In genomic region chr17:82661717-82662683, GRCh38 we compare ENCODE assay signal across 21 cellular contexts. TPM values are rescaled to one million over a fixed set of nuclear protein-coding genes. Genes with fewer than 3 reads are reported as not detected.
DNase-seq lines count a peak whose midpoint lies in the region; ATAC-seq, FAIRE-seq and TF ChIP-seq lines count a peak whose summit lies in the region.
"Had no signal": no experiment of that assay in that cellular context is flagged by ENCODE, and none has a peak within 500 bp of the region (broad histone marks: within the 10 kb centered on the region; RNA-seq: fewer than 3 reads in every experiment).

No MANE protein-coding gene starts in this region.

- H4K20me1 ChIP-seq in HepG2 (ENCODE audit: insufficient read depth, low read length): no peaks in the 10 kb centered on the region

- TF ChIP-seq RAD21 in HepG2 (CRISPR knock-in tag; IDR thresholded peaks at IDR 0.05): no peak

- POLR2A ChIA-PET in Panc1 (lab: Charles Lee) (no interaction called here), HepG2 (lab: Yijun Ruan, JAX) (no interaction called here)

- no peak overlapping the region for H3K9ac ChIP-seq in HepG2 (ENCODE audit: insufficient read depth, low read depth, low read length)

- DNase-seq in G401 (ENCODE audit: low spot score) (peak; percentile 40), Panc1 (ENCODE audit: low read depth, low spot score) (no peak), HepG2 (ENCODE audit: low spot score) (no peak), sciatic nerve (ENCODE audit: low spot score) (no peak), SW480 (ENCODE audit: low spot score) (no peak)
- no peak for DNase-seq in activated T-cell treated with anti-CD3 and anti-CD28 coated beads, Interleukin-2, amount 50 U/mL, for 48 hours
- DNase-seq: BE2C; CD4-positive, alpha-beta T cell; COR-L47; DMS79; KBM-7; NCI-H1092 treated with DMSO at 0.1 percent for 48 hours; NCI-H146; NCI-H2029; NCI-H2227 treated with DMSO at 0.1 percent for 48 hours; NCI-H510A; NCI-H82 had no signal

- H3K79me2 ChIP-seq in HepG2 (ENCODE audit: insufficient read depth, low read length): no peaks in the 10 kb centered on the region

- TF ChIP-seq POLR2A in HepG2 (IDR thresholded peaks at IDR 0.05; ENCODE audit: insufficient read depth in 1 of 2, low read depth in 2 of 2, low read length in 2 of 2): no peak

- CTCF ChIA-PET in Panc1 (lab: Charles Lee): no interaction called here
- CTCF ChIA-PET in HepG2 (lab: Yijun Ruan, JAX; ENCODE audit: low intra/inter-chr PET ratio, low total read pairs): no interaction called here

- H3K9me3 Mint-ChIP-seq in activated T-helper 17 cell treated with anti-CD3 and anti-CD28 coated beads, Interleukin-2, amount 50 U/mL, for 72 hours: no peaks in the 10 kb centered on the region
- H3K9me3 Mint-ChIP-seq: CD4-positive, alpha-beta T cell had no signal

- H3K4me3 ChIP-seq in Panc1 (ENCODE audit: low read depth in 2 of 2, low read length in 2 of 2): no peak overlapping the region
- no peak overlapping the region for H3K4me3 ChIP-seq in HepG2 (replicated peaks in 1 of 3; ENCODE audit: insufficient read depth in 1 of 3, low read depth in 2 of 3, low read length in 3 of 3)
- H3K4me3 ChIP-seq: HAP-1 had no signal

- H3K27ac ChIP-seq in Panc1 (ENCODE audit: low read length) (no peak overlapping the region), HepG2 (ENCODE audit: extremely low read length, insufficient read depth, low read length) (no peak overlapping the region)
- H3K27ac ChIP-seq: HL-60 had no signal

- no peaks in the 10 kb centered on the region for H3K27me3 ChIP-seq in Panc1 (ENCODE audit: control insufficient read depth, insufficient read depth, low read length)
- H3K27me3 ChIP-seq in HepG2 (ENCODE audit: control insufficient read depth in 1 of 2, insufficient read depth in 2 of 2, low read length in 2 of 2): no peaks in the 10 kb centered on the region
- H3K27me3 ChIP-seq: BE2C had no signal

- H3K27ac Mint-ChIP-seq in activated T-helper 17 cell treated with anti-CD3 and anti-CD28 coated beads, Interleukin-2, amount 50 U/mL, for 72 hours: no peak overlapping the region
- H3K27ac Mint-ChIP-seq: CD4-positive, alpha-beta T cell had no signal

- BruUV-seq in Panc1 (replicated peaks; lab: Mats Ljungman, UMichigan) (no TSS peak), HepG2 (replicated peaks; lab: Mats Ljungman, UMichigan) (no TSS peak)

- no peaks in the 10 kb centered on the region for H3K36me3 Mint-ChIP-seq in activated T-helper 17 cell treated with anti-CD3 and anti-CD28 coated beads, Interleukin-2, amount 50 U/mL, for 72 hours (ENCODE audit: low read depth)

- H3K4me1 ChIP-seq in Panc1 (ENCODE audit: control insufficient read depth, insufficient read depth, low read length) (no peaks in the 10 kb centered on the region), HepG2 (ENCODE audit: insufficient read depth, low read length) (no peaks in the 10 kb centered on the region)
- H3K4me1 ChIP-seq: HAP-1 had no signal

- no peak for TF ChIP-seq CTCF in Panc1 (IDR thresholded peaks at IDR 0.05)
- TF ChIP-seq CTCF in HepG2 (CRISPR knock-in tag; IDR thresholded peaks at IDR 0.05): no peak

- no peaks in the 10 kb centered on the region for H3K36me3 ChIP-seq in Panc1 (ENCODE audit: control insufficient read depth, insufficient read depth, low read length)
- H3K36me3 ChIP-seq in HepG2 (replicated peaks in 1 of 2; ENCODE audit: control insufficient read depth in 1 of 2, insufficient read depth in 2 of 2, low read length in 2 of 2): no peaks in the 10 kb centered on the region
- H3K36me3 ChIP-seq: BE2C, HAP-1 had no signal

- no peaks in the 10 kb centered on the region for H3K27me3 Mint-ChIP-seq in activated T-helper 17 cell treated with anti-CD3 and anti-CD28 coated beads, Interleukin-2, amount 50 U/mL, for 72 hours
- H3K27me3 Mint-ChIP-seq: CD4-positive, alpha-beta T cell had no signal

- H3K4me3 Mint-ChIP-seq in activated T-helper 17 cell treated with anti-CD3 and anti-CD28 coated beads, Interleukin-2, amount 50 U/mL, for 72 hours: no peak overlapping the region
- H3K4me3 Mint-ChIP-seq: CD4-positive, alpha-beta T cell had no signal

- H3K4me1 Mint-ChIP-seq in activated T-helper 17 cell treated with anti-CD3 and anti-CD28 coated beads, Interleukin-2, amount 50 U/mL, for 72 hours: no peaks in the 10 kb centered on the region

- in situ Hi-C loops in G401 (cut with HindIII; ENCODE audit: low sequenced_read_pairs): loop anchor here (10.0 kb wide), 1 partner anchor 103 kb away; no protein-coding TSS in a partner anchor
- in situ Hi-C loops in Panc1 (cut with HindIII; ENCODE audit: low pct_unique_long_range_greater_than_20kb, low sequenced_read_pairs): no loop called here
- in situ Hi-C loops in HepG2 (cut with HindIII; ENCODE audit: extremely low pct_ligation_motif_present, low pct_unique_long_range_greater_than_20kb): no loop called here

- intact Hi-C loops in Panc1 (cut with micrococcal nuclease; ENCODE audit: unreplicated experiment): no loop called here
- intact Hi-C loops in HepG2 (cut with micrococcal nuclease; ENCODE audit: unreplicated experiment): no loop called here
- intact Hi-C loops in sciatic nerve (cut with DNase I): loop anchor here (5.0 kb wide), 1 partner anchor 105 kb away; no protein-coding TSS in a partner anchor

- ATAC-seq in Panc1 (peak; percentile 14; the same call in 1 of the 2 replicates), HepG2 (no peak), sciatic nerve (peak; percentile 9)
- no peak for ATAC-seq in activated T-helper 17 cell treated with anti-CD3 and anti-CD28 coated beads, Interleukin-2, amount 50 U/mL, for 72 hours (replicated peaks)

- FAIRE-seq in HepG2 (lab: Jason Lieb, UNC): no peak
- FAIRE-seq: RCC 7860 had no signal

- no peak overlapping the region for H2AFZ ChIP-seq in HepG2 (ENCODE audit: low read length)

- WGBS in HepG2 (ENCODE audit: low lambda C conversion rate): 83% methylated on average over 31 of the region's 31 CpGs

- no peaks in the 10 kb centered on the region for H3K9me3 ChIP-seq in Panc1 (ENCODE audit: control insufficient read depth, insufficient read depth, low read depth, low read length)
- H3K9me3 ChIP-seq in HepG2 (ENCODE audit: low read length): no peaks in the 10 kb centered on the region
- H3K9me3 ChIP-seq: BE2C, HAP-1 had no signal

- TF ChIP-seq EP300 in HepG2 (IDR thresholded peaks at IDR 0.05; ENCODE audit: low read depth in 2 of 2, low read length in 2 of 2) (no peak), HepG2 (CRISPR knock-in tag; IDR thresholded peaks at IDR 0.05; ENCODE audit: borderline replicate concordance) (no peak)

- no peak overlapping the region for H3K4me2 ChIP-seq in HepG2 (ENCODE audit: low read depth, low read length)

RNA-seq across cellular contexts. Expression of gene WDR45B, which starts 13.8 kb away (rescaled TPM):
- 109 and 117 TPM in 2 replicates for total RNA-seq in G401 (2014; rRNA removed; shearing (Covaris generic))
- total RNA-seq in Panc1 (2021; ENCODE audit: unreplicated experiment) (132 TPM), HepG2 (2016; rRNA removed; fragmentation: Illumina TruSeq; extraction: Trizol) (86.2 and 88.8 TPM in 2 replicates), sciatic nerve (67.1 TPM)
- polyA plus RNA-seq in Panc1 (2012; ENCODE audit: insufficient read length): 134 TPM
- total RNA-seq in HepG2 (2016; cell fraction: cytosol; rRNA removed; fragmentation: Illumina TruSeq; extraction: Trizol; ENCODE audit: low read depth): 59.9 and 62.3 TPM in 2 replicates
- 80.2 and 87.6 TPM in 2 replicates for total RNA-seq in HepG2 (2016; cell fraction: insoluble cytoplasmic fraction; rRNA removed; fragmentation: Illumina TruSeq; extraction: Trizol)
- 148 and 149 TPM in 2 replicates for total RNA-seq in HepG2 (2016; cell fraction: membrane; rRNA removed; fragmentation: Illumina TruSeq; extraction: Trizol)
- 45.2 and 55.4 TPM in 2 replicates for total RNA-seq in HepG2 (2016; cell fraction: nucleus; rRNA removed; fragmentation: Illumina TruSeq; extraction: Trizol)
- 153 and 155 TPM in 2 replicates for polyA plus RNA-seq in HepG2 (2011; rRNA removed)
- 121 and 131 TPM in 2 replicates for polyA plus RNA-seq in HepG2 (2011; cell fraction: cytosol; rRNA removed)
- polyA plus RNA-seq in HepG2 (2011; cell fraction: nucleus; rRNA removed): 186 and 214 TPM in 2 replicates
- polyA plus RNA-seq in HepG2 (2012): 124 and 164 TPM in 2 replicates
- polyA plus RNA-seq in HepG2 (2016; cell fraction: cytosol; fragmentation: Illumina TruSeq; extraction: Trizol; ENCODE audit: low read depth): 65.9 and 70.7 TPM in 2 replicates
- 89.4 and 101 TPM in 2 replicates for polyA plus RNA-seq in HepG2 (2016; cell fraction: insoluble cytoplasmic fraction; fragmentation: Illumina TruSeq; extraction: Trizol; ENCODE audit: low read depth)
- polyA plus RNA-seq in HepG2 (2016; cell fraction: membrane; fragmentation: Illumina TruSeq; extraction: Trizol; ENCODE audit: low read depth): 129 and 138 TPM in 2 replicates
- polyA plus RNA-seq in HepG2 (2016; cell fraction: nucleus; fragmentation: Illumina TruSeq; extraction: Trizol; ENCODE audit: insufficient read depth, low read depth): 81.4 and 81.5 TPM in 2 replicates
- polyA minus RNA-seq in HepG2 (2011; rRNA and poly(A)+ RNA removed; ENCODE audit: low replicate concordance): 68.7 and 113 TPM in 2 replicates
- polyA minus RNA-seq in HepG2 (2011; cell fraction: cytosol; rRNA and poly(A)+ RNA removed): 60.7 and 64.4 TPM in 2 replicates
- polyA minus RNA-seq in HepG2 (2011; cell fraction: nucleus; rRNA and poly(A)+ RNA removed): 61.5 and 68.1 TPM in 2 replicates
- total RNA-seq in activated T-helper 17 cell treated with anti-CD3 and anti-CD28 coated beads, Interleukin-2, amount 50 U/mL, for 72 hours: 100 to 1,000 TPM in 1 of 2 donors, 10 to 100 TPM in 1; 66.0 to 204 TPM

RNA-seq across cellular contexts. Expression of gene RAB40B, which starts 36.5 kb away (rescaled TPM):
- total RNA-seq in G401 (2014; rRNA removed; shearing (Covaris generic)): 28.7 and 37.8 TPM in 2 replicates
- total RNA-seq in Panc1 (2021; ENCODE audit: unreplicated experiment): 7.1 TPM
- 14.9 TPM for polyA plus RNA-seq in Panc1 (2012; ENCODE audit: insufficient read length)
- total RNA-seq in HepG2 (2016; rRNA removed; fragmentation: Illumina TruSeq; extraction: Trizol): 4.4 and 6.2 TPM in 2 replicates
- 8.6 and 11.9 TPM in 2 replicates for total RNA-seq in HepG2 (2016; cell fraction: cytosol; rRNA removed; fragmentation: Illumina TruSeq; extraction: Trizol; ENCODE audit: low read depth)
- total RNA-seq in HepG2 (2016; cell fraction: insoluble cytoplasmic fraction; rRNA removed; fragmentation: Illumina TruSeq; extraction: Trizol): 6.2 and 7.4 TPM in 2 replicates
- 18.5 and 22.6 TPM in 2 replicates for total RNA-seq in HepG2 (2016; cell fraction: membrane; rRNA removed; fragmentation: Illumina TruSeq; extraction: Trizol)
- 3.7 TPM in 2 replicates for total RNA-seq in HepG2 (2016; cell fraction: nucleus; rRNA removed; fragmentation: Illumina TruSeq; extraction: Trizol)
- polyA plus RNA-seq in HepG2 (2011; rRNA removed): 6.5 and 7.2 TPM in 2 replicates
- 5.7 and 9.9 TPM in 2 replicates for polyA plus RNA-seq in HepG2 (2011; cell fraction: cytosol; rRNA removed)
- polyA plus RNA-seq in HepG2 (2011; cell fraction: nucleus; rRNA removed): 10.8 and 12.6 TPM in 2 replicates
- polyA plus RNA-seq in HepG2 (2012): 6.2 and 7.3 TPM in 2 replicates
- 25.0 and 26.7 TPM in 2 replicates for polyA plus RNA-seq in HepG2 (2016; cell fraction: cytosol; fragmentation: Illumina TruSeq; extraction: Trizol; ENCODE audit: low read depth)
- 7.0 and 7.6 TPM in 2 replicates for polyA plus RNA-seq in HepG2 (2016; cell fraction: insoluble cytoplasmic fraction; fragmentation: Illumina TruSeq; extraction: Trizol; ENCODE audit: low read depth)
- polyA plus RNA-seq in HepG2 (2016; cell fraction: membrane; fragmentation: Illumina TruSeq; extraction: Trizol; ENCODE audit: low read depth): 27.5 and 28.9 TPM in 2 replicates
- polyA plus RNA-seq in HepG2 (2016; cell fraction: nucleus; fragmentation: Illumina TruSeq; extraction: Trizol; ENCODE audit: insufficient read depth, low read depth): 8.7 and 12.0 TPM in 2 replicates
- 3.1 and 8.9 TPM in 2 replicates for polyA minus RNA-seq in HepG2 (2011; rRNA and poly(A)+ RNA removed; ENCODE audit: low replicate concordance)
- polyA minus RNA-seq in HepG2 (2011; cell fraction: cytosol; rRNA and poly(A)+ RNA removed): 1.4 and 3.2 TPM in 2 replicates
- polyA minus RNA-seq in HepG2 (2011; cell fraction: nucleus; rRNA and poly(A)+ RNA removed): 2.7 TPM in 2 replicates
- 30.3 TPM for total RNA-seq in sciatic nerve
- total RNA-seq in activated T-helper 17 cell treated with anti-CD3 and anti-CD28 coated beads, Interleukin-2, amount 50 U/mL, for 72 hours: 1 to 10 TPM; 1.1 to 2.0 TPM

RNA-seq across cellular contexts. Expression of gene FN3KRP, which starts 54.5 kb away (rescaled TPM):
- total RNA-seq in G401 (2014; rRNA removed; shearing (Covaris generic)): 44.4 and 44.8 TPM in 2 replicates
- total RNA-seq in Panc1 (2021; ENCODE audit: unreplicated experiment) (41.0 TPM), HepG2 (2016; rRNA removed; fragmentation: Illumina TruSeq; extraction: Trizol) (28.2 and 36.1 TPM in 2 replicates), sciatic nerve (32.3 TPM)
- 52.8 TPM for polyA plus RNA-seq in Panc1 (2012; ENCODE audit: insufficient read length)
- total RNA-seq in HepG2 (2016; cell fraction: cytosol; rRNA removed; fragmentation: Illumina TruSeq; extraction: Trizol; ENCODE audit: low read depth): 5.3 and 7.1 TPM in 2 replicates
- 27.6 and 34.8 TPM in 2 replicates for total RNA-seq in HepG2 (2016; cell fraction: insoluble cytoplasmic fraction; rRNA removed; fragmentation: Illumina TruSeq; extraction: Trizol)
- total RNA-seq in HepG2 (2016; cell fraction: membrane; rRNA removed; fragmentation: Illumina TruSeq; extraction: Trizol): 17.5 and 18.4 TPM in 2 replicates
- total RNA-seq in HepG2 (2016; cell fraction: nucleus; rRNA removed; fragmentation: Illumina TruSeq; extraction: Trizol): 16.5 and 21.0 TPM in 2 replicates
- 22.1 and 22.4 TPM in 2 replicates for polyA plus RNA-seq in HepG2 (2011; rRNA removed)
- 17.7 and 18.3 TPM in 2 replicates for polyA plus RNA-seq in HepG2 (2011; cell fraction: cytosol; rRNA removed)
- polyA plus RNA-seq in HepG2 (2011; cell fraction: nucleus; rRNA removed): 34.0 and 36.3 TPM in 2 replicates
- 27.4 and 37.9 TPM in 2 replicates for polyA plus RNA-seq in HepG2 (2012)
- 6.9 and 7.2 TPM in 2 replicates for polyA plus RNA-seq in HepG2 (2016; cell fraction: cytosol; fragmentation: Illumina TruSeq; extraction: Trizol; ENCODE audit: low read depth)
- 54.4 and 62.2 TPM in 2 replicates for polyA plus RNA-seq in HepG2 (2016; cell fraction: insoluble cytoplasmic fraction; fragmentation: Illumina TruSeq; extraction: Trizol; ENCODE audit: low read depth)
- polyA plus RNA-seq in HepG2 (2016; cell fraction: membrane; fragmentation: Illumina TruSeq; extraction: Trizol; ENCODE audit: low read depth): 14.4 and 14.9 TPM in 2 replicates
- 57.5 and 59.5 TPM in 2 replicates for polyA plus RNA-seq in HepG2 (2016; cell fraction: nucleus; fragmentation: Illumina TruSeq; extraction: Trizol; ENCODE audit: insufficient read depth, low read depth)
- 13.3 and 23.3 TPM in 2 replicates for polyA minus RNA-seq in HepG2 (2011; rRNA and poly(A)+ RNA removed; ENCODE audit: low replicate concordance)
- 11.0 and 11.2 TPM in 2 replicates for polyA minus RNA-seq in HepG2 (2011; cell fraction: cytosol; rRNA and poly(A)+ RNA removed)
- 9.8 and 12.2 TPM in 2 replicates for polyA minus RNA-seq in HepG2 (2011; cell fraction: nucleus; rRNA and poly(A)+ RNA removed)
- total RNA-seq in activated T-helper 17 cell treated with anti-CD3 and anti-CD28 coated beads, Interleukin-2, amount 50 U/mL, for 72 hours: 10 to 100 TPM; 45.8 to 47.4 TPM

Comparison
In these comparisons a context has a peak if more than half of its experiments do, and no peak if none do; other contexts are left out.
1. ATAC-seq: peak in Panc1 (single experiment) and sciatic nerve (single experiment); none in HepG2 (single experiment) and activated T-helper 17 cell treated with anti-CD3 and anti-CD28 coated beads, Interleukin-2, amount 50 U/mL, for 72 hours (single experiment).